In the genomic region with DNA sequence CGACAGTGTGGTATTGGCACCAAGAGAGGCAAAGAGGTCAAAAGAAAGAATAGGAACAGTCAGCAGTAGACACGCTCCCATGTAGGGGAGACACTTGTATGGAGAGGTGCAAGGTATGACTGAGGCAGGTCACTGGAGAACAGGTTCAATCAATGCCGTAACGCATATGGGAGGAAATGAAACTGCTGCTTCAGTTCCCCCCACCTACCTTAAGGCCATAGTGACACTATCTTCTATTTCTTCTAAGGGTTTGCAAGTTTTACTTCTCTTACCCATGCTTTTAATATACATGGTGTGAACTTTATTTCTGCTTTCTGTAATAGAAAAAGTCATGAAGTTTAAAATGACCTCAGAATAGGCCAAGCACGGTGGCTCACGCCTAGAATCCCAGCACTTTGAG, we compare ENCODE assay signal across 14 cellular contexts.
"Had no signal": no experiment of that assay in that cellular context is flagged by ENCODE, and none has a peak within 500 bp of the region (broad histone marks: within the 10 kb centered on the region; RNA-seq: fewer than 3 reads in every experiment).

No MANE protein-coding gene starts in this region.

- H3K4me3 Mint-ChIP-seq: activated CD4-positive, alpha-beta T cell treated with anti-CD3 and anti-CD28 coated beads for 36 hours; activated naive CD8-positive, alpha-beta T cell; effector memory CD8-positive, alpha-beta T cell; nephron progenitor cell; stimulated activated effector memory CD8-positive, alpha-beta T cell treated with anti-CD3 and anti-CD28 coated beads, Interleukin-12 subunit alpha, Interleukin-12 subunit beta, amount 100 ng/mL, for 72 hours; T-helper 17 cell had no signal

- H3K4me1 Mint-ChIP-seq: nephron progenitor cell had no signal

- ATAC-seq: activated CD4-positive, alpha-beta T cell treated with anti-CD3 and anti-CD28 coated beads for 36 hours; effector memory CD8-positive, alpha-beta T cell; left colon; sciatic nerve; stimulated activated effector memory CD8-positive, alpha-beta T cell treated with anti-CD3 and anti-CD28 coated beads, Interleukin-12 subunit alpha, Interleukin-12 subunit beta, amount 100 ng/mL, for 72 hours; T-helper 17 cell had no signal

- DNase-seq: activated CD4-positive, alpha-beta T cell treated with anti-CD3 and anti-CD28 coated beads for 36 hours; activated CD4-positive, alpha-beta T cell treated with anti-CD3 and anti-CD28 coated beads, Interleukin-2, amount 50 U/mL, for 48 hours; amygdala; effector memory CD8-positive, alpha-beta T cell; foreskin fibroblast; left colon; nephron progenitor cell; nucleus accumbens; stimulated activated CD4-positive, alpha-beta T cell treated with anti-CD3 and anti-CD28 coated beads, Interleukin-4, amount 100 ng/mL, for 1 hour; T-helper 17 cell; WERI-Rb-1 had no signal

- H3K9me3 Mint-ChIP-seq: stimulated activated effector memory CD8-positive, alpha-beta T cell treated with anti-CD3 and anti-CD28 coated beads, Interleukin-12 subunit alpha, Interleukin-12 subunit beta, amount 100 ng/mL, for 72 hours had no signal

- H3K27ac Mint-ChIP-seq: activated CD4-positive, alpha-beta T cell treated with anti-CD3 and anti-CD28 coated beads for 36 hours; activated naive CD8-positive, alpha-beta T cell; effector memory CD8-positive, alpha-beta T cell; nephron progenitor cell; stimulated activated effector memory CD8-positive, alpha-beta T cell treated with anti-CD3 and anti-CD28 coated beads, Interleukin-12 subunit alpha, Interleukin-12 subunit beta, amount 100 ng/mL, for 72 hours; T-helper 17 cell had no signal

- H3K27me3 Mint-ChIP-seq: activated naive CD8-positive, alpha-beta T cell had no signal

- H3K36me3 Mint-ChIP-seq: activated naive CD8-positive, alpha-beta T cell had no signal
